Comparison of ENCODE assay signal across 32 cellular contexts in genomic region chr18:51908598-51908944, GRCh38.
"Had no signal": no experiment of that assay in that cellular context is flagged by ENCODE, and none has a peak within 500 bp of the region (broad histone marks: within the 10 kb centered on the region; RNA-seq: fewer than 3 reads in every experiment).

No MANE protein-coding gene starts in this region.

- DNase-seq: activated CD4-positive, alpha-beta T cell treated with anti-CD3 and anti-CD28 coated beads, Interleukin-2, amount 10 ng/mL, durations not matched to agents 24 days and 14 days; activated CD4-positive, alpha-beta T cell treated with anti-CD3 and anti-CD28 coated beads, Interleukin-2, amount 50 U/mL, for 48 hours; activated CD4-positive, CD25-positive, alpha-beta regulatory T cell; activated CD8-positive, alpha-beta T cell treated with anti-CD3 and anti-CD28 coated beads, Interleukin-2, amount 10 ng/mL, durations not matched to agents 7 days and 5 days; activated gamma-delta T cell; activated naive CD4-positive, alpha-beta T cell treated with anti-CD3 and anti-CD28 coated beads for 36 hours; activated T-cell treated with anti-CD3 and anti-CD28 coated beads, Interleukin-2, amount 50 U/mL, for 24 hours; adrenal gland; NCI-H1105; NCI-H1417 treated with DMSO at 0.1 percent for 48 hours; NCI-H1694; NCI-H1930; NCI-H2081 treated with DMSO at 0.1 percent for 48 hours; NCI-H226; NCI-H524 treated with DMSO at 0.1 percent for 48 hours; NCI-H748 treated with DMSO at 0.1 percent for 48 hours; PC-9; SIG-M5; T-cell; T-helper 17 cell; T-helper 9 cell had no signal

- H3K9me3 Mint-ChIP-seq: activated CD4-positive, alpha-beta T cell treated with anti-CD3 and anti-CD28 coated beads, Interleukin-2, amount 10 ng/mL, durations not matched to agents 24 days and 14 days; activated naive CD4-positive, alpha-beta T cell treated with anti-CD3 and anti-CD28 coated beads for 36 hours; activated T-cell treated with anti-CD3 and anti-CD28 coated beads, Interleukin-2, amount 50 U/mL, for 24 hours; activated T-helper 2 cell treated with anti-CD3 and anti-CD28 coated beads, Interferon-gamma antibody, Interleukin-2, Interleukin-4, amounts not matched to agents 10 μg/mL and 5 μg/mL and 100 μg/mL, durations not matched to agents 14 hours and 24 hours and 36 hours; T-cell had no signal

- H3K27ac Mint-ChIP-seq: activated CD4-positive, alpha-beta T cell treated with anti-CD3 and anti-CD28 coated beads, Interleukin-2, amount 10 ng/mL, durations not matched to agents 24 days and 14 days; activated CD8-positive, alpha-beta T cell treated with anti-CD3 and anti-CD28 coated beads, Interleukin-2, amount 10 ng/mL, durations not matched to agents 7 days and 5 days; activated naive CD4-positive, alpha-beta T cell treated with anti-CD3 and anti-CD28 coated beads for 36 hours; activated naive CD4-positive, alpha-beta T cell treated with anti-CD3 and anti-CD28 coated beads, Interleukin-2, amount 50 U/mL, for 72 hours; activated T-cell treated with anti-CD3 and anti-CD28 coated beads, Interleukin-2, amount 50 U/mL, for 24 hours; activated T-helper 2 cell treated with anti-CD3 and anti-CD28 coated beads, Interferon-gamma antibody, Interleukin-2, Interleukin-4, amounts not matched to agents 10 μg/mL and 5 μg/mL and 100 μg/mL, durations not matched to agents 14 hours and 24 hours and 36 hours; T-cell; T-helper 17 cell had no signal

- H3K4me1 Mint-ChIP-seq: activated CD4-positive, alpha-beta T cell treated with anti-CD3 and anti-CD28 coated beads, Interleukin-2, amount 10 ng/mL, durations not matched to agents 24 days and 14 days; T-cell; T-helper 17 cell had no signal

- FAIRE-seq: astrocyte, K562, RCC 7860 had no signal

- ATAC-seq: activated CD8-positive, alpha-beta T cell treated with anti-CD3 and anti-CD28 coated beads, Interleukin-2, amount 10 ng/mL, durations not matched to agents 7 days and 5 days; activated naive CD4-positive, alpha-beta T cell treated with anti-CD3 and anti-CD28 coated beads, Interleukin-2, amount 50 U/mL, for 72 hours; K562; Right ventricle myocardium inferior; SK-N-SH treated with all-trans-retinoic acid at 6 μM for 48 hours; T-cell; T-helper 17 cell had no signal

- H3K36me3 ChIP-seq: adrenal gland, breast epithelium had no signal

- H3K4me3 Mint-ChIP-seq: activated CD4-positive, alpha-beta T cell treated with anti-CD3 and anti-CD28 coated beads, Interleukin-2, amount 10 ng/mL, durations not matched to agents 24 days and 14 days; activated CD8-positive, alpha-beta T cell treated with anti-CD3 and anti-CD28 coated beads, Interleukin-2, amount 10 ng/mL, durations not matched to agents 7 days and 5 days; activated naive CD4-positive, alpha-beta T cell treated with anti-CD3 and anti-CD28 coated beads for 36 hours; activated T-cell treated with anti-CD3 and anti-CD28 coated beads, Interleukin-2, amount 50 U/mL, for 24 hours; T-cell; T-helper 17 cell had no signal

- H3K4me3 ChIP-seq: adrenal gland, body of pancreas, breast epithelium, K562, PC-9 had no signal

- H3K27ac ChIP-seq: adrenal gland, body of pancreas, breast epithelium, PC-9, RWPE1, VCaP had no signal

- H3K27me3 ChIP-seq: adrenal gland, body of pancreas, breast epithelium had no signal

- H3K9me3 ChIP-seq: adrenal gland, body of pancreas, breast epithelium had no signal

- H3K4me1 ChIP-seq: adrenal gland, body of pancreas, breast epithelium had no signal

- H3K27me3 Mint-ChIP-seq: activated CD4-positive, alpha-beta T cell treated with anti-CD3 and anti-CD28 coated beads, Interleukin-2, amount 10 ng/mL, durations not matched to agents 24 days and 14 days; activated T-cell treated with anti-CD3 and anti-CD28 coated beads, Interleukin-2, amount 50 U/mL, for 24 hours; T-cell; T-helper 17 cell had no signal

- H3K36me3 Mint-ChIP-seq: activated naive CD4-positive, alpha-beta T cell treated with anti-CD3 and anti-CD28 coated beads, Interleukin-2, amount 50 U/mL, for 72 hours; T-cell had no signal

- H3K4me2 ChIP-seq: PC-9 had no signal

- H2AFZ ChIP-seq: PC-9 had no signal
